8 cellular contexts compared by ENCODE assay signal in genomic region chr19:10552596-10553053, GRCh38. TPM values are rescaled to one million over a fixed set of nuclear protein-coding genes. Genes with fewer than 3 reads are reported as not detected.
A peak's percentile ranks its signal among the peaks of the same experiment; 100 is the strongest.
DNase-seq lines count a peak whose midpoint lies in the region; ATAC-seq, FAIRE-seq and TF ChIP-seq lines count a peak whose summit lies in the region.

No MANE protein-coding gene starts in this region.

- POLR2A ChIA-PET in endothelial cell of umbilical vein (lab: Charles Lee), result interaction anchor here (0.5 kb wide), 1 partner anchor 333 kb away, joined by 4 read pairs; no protein-coding TSS in a partner anchor

- H3K4me3 ChIP-seq in right atrium auricular region, result no peak overlapping the region
- no peak overlapping the region for H3K4me3 ChIP-seq in Peyer's patch
- H3K4me3 ChIP-seq in endothelial cell of umbilical vein (replicated peaks in 1 of 3; ENCODE audit: insufficient read depth in 1 of 3, low read depth in 1 of 3, low read length in 3 of 3), result no peak overlapping the region
- H3K4me3 ChIP-seq in transverse colon, result no peak overlapping the region

- dilution Hi-C loops in endothelial cell of umbilical vein (cut with MboI; ENCODE audit: extremely low pct_ligation_motif_present, low sequenced_read_pairs), result no loop called here

- H3K9ac ChIP-seq in endothelial cell of umbilical vein (replicated peaks; ENCODE audit: extremely low read depth, insufficient read depth, low read length), result no peak overlapping the region

- ATAC-seq in Right ventricle myocardium superior (ENCODE audit: poor library complexity), result peak; percentile 18
- no peak for ATAC-seq in HG02571 (IDR thresholded peaks at IDR 0.05; ENCODE audit: unreplicated experiment)
- ATAC-seq in HG03460 (IDR thresholded peaks at IDR 0.05; ENCODE audit: unreplicated experiment), result no peak
- ATAC-seq in HG02678 (IDR thresholded peaks at IDR 0.05; ENCODE audit: unreplicated experiment), result no peak

- no peak overlapping the region for H3K4me2 ChIP-seq in endothelial cell of umbilical vein (ENCODE audit: insufficient read depth, low read length)

- TF ChIP-seq EP300 in transverse colon (IDR thresholded peaks at IDR 0.05; ENCODE audit: low read depth), result no peak

- H3K4me1 ChIP-seq in right atrium auricular region (no peaks in the 10 kb centered on the region), Peyer's patch (peaks cover 0 to 41% (median 29%) of the 10 kb centered on the region in 4 donors), endothelial cell of umbilical vein (ENCODE audit: control insufficient read depth, extremely low read depth, insufficient read depth, low read length) (no peaks in the 10 kb centered on the region), transverse colon (peaks cover 3 to 41% (median 13%) of the 10 kb centered on the region in 4 donors)

- intact Hi-C loops in Right ventricle myocardium superior (cut with DNase I) (no loop called here), endothelial cell of umbilical vein (cut with micrococcal nuclease) (no loop called here), transverse colon (cut with DNase I; ENCODE audit: low total_unique reads) (no loop called here)

- H3K9me3 ChIP-seq in right atrium auricular region, result no peaks in the 10 kb centered on the region
- H3K9me3 ChIP-seq in Peyer's patch, result no peaks in the 10 kb centered on the region
- no peaks in the 10 kb centered on the region for H3K9me3 ChIP-seq in endothelial cell of umbilical vein (replicated peaks; ENCODE audit: control insufficient read depth, insufficient read depth, low read length)
- H3K9me3 ChIP-seq in transverse colon, result no peaks in the 10 kb centered on the region

- peaks cover 85% of the 10 kb centered on the region for H3K36me3 ChIP-seq in right atrium auricular region
- H3K36me3 ChIP-seq in Peyer's patch, result peaks cover 0 to 94% (median 0%) of the 10 kb centered on the region in 3 donors
- peaks cover 7 to 46% of the 10 kb centered on the region in 2 experiments for H3K36me3 ChIP-seq in endothelial cell of umbilical vein (ENCODE audit: control insufficient read depth in 2 of 2, extremely low read depth in 1 of 2, insufficient read depth in 2 of 2, low read length in 2 of 2)
- H3K36me3 ChIP-seq in transverse colon, result peaks cover 0 to 44% (median 17%) of the 10 kb centered on the region in 4 donors

- no peak for DNase-seq in Right ventricle myocardium superior
- DNase-seq in right atrium auricular region (ENCODE audit: low spot score), result no peak
- DNase-seq in Peyer's patch, result peak in 2 of 3 donors; percentile 63 to 77
- DNase-seq in endothelial cell of umbilical vein (ENCODE audit: low read depth, low spot score), result no peak
- DNase-seq in transverse colon, result no peak

- 35 to 72% methylated on average over 4 to 11 of the region's 11 CpGs for WGBS in transverse colon (ENCODE audit: low coverage in 1 of 2), 2 donors

- in situ Hi-C loops in transverse colon (cut with MboI; ENCODE audit: low pct_ligation_motif_present in 1 of 4, low pct_unique_long_range_greater_than_20kb in 1 of 4, low sequenced_read_pairs in 3 of 4), result no loop called here

- H3K27me3 ChIP-seq in right atrium auricular region (no peaks in the 10 kb centered on the region), Peyer's patch (no peaks in the 10 kb centered on the region), endothelial cell of umbilical vein (ENCODE audit: control insufficient read depth in 2 of 2, insufficient read depth in 2 of 2, low read length in 2 of 2) (no peaks in the 10 kb centered on the region), transverse colon (no peaks in the 10 kb centered on the region)

- no peak for TF ChIP-seq CTCF in right atrium auricular region (IDR thresholded peaks at IDR 0.05)
- no peak for TF ChIP-seq CTCF in Peyer's patch (IDR thresholded peaks at IDR 0.05)
- no peak for TF ChIP-seq CTCF in endothelial cell of umbilical vein (IDR thresholded peaks at IDR 0.05; ENCODE audit: extremely low read depth in 1 of 2, insufficient read depth in 1 of 2, low read depth in 1 of 2, low read length in 2 of 2)
- no peak for TF ChIP-seq CTCF in transverse colon (IDR thresholded peaks at IDR 0.05)

- H2AFZ ChIP-seq in endothelial cell of umbilical vein (ENCODE audit: low read depth, low read length), result no peak overlapping the region

- BruUV-seq in endothelial cell of umbilical vein (replicated peaks; lab: Mats Ljungman, UMichigan), result no TSS peak

- H3K79me2 ChIP-seq in endothelial cell of umbilical vein (ENCODE audit: control insufficient read depth, insufficient read depth, low read length), result no peaks in the 10 kb centered on the region

- CTCF ChIA-PET in endothelial cell of umbilical vein (lab: Charles Lee), result interaction anchor here (0.9 to 2.4 kb wide), 6 partner anchors 11 to 73 kb away, joined by 3 to 8 read pairs (median 5); partner anchors contain the start of gene S1PR5

- peak; percentile 67 for FAIRE-seq in endothelial cell of umbilical vein (lab: Jason Lieb, UNC)

- TF ChIP-seq POLR2A in Peyer's patch (IDR thresholded peaks at IDR 0.05), result no peak
- TF ChIP-seq POLR2A in endothelial cell of umbilical vein (IDR thresholded peaks at IDR 0.05; ENCODE audit: low read depth, low read length), result no peak
- TF ChIP-seq POLR2A in transverse colon (IDR thresholded peaks at IDR 0.05), result no peak

- H4K20me1 ChIP-seq in endothelial cell of umbilical vein (replicated peaks; ENCODE audit: control insufficient read depth, extremely low read depth, insufficient read depth, low read length), result no peaks in the 10 kb centered on the region

- no peaks in the 10 kb centered on the region for H3K9me1 ChIP-seq in endothelial cell of umbilical vein (replicated peaks; ENCODE audit: control insufficient read depth, extremely low read depth, insufficient read depth, low read length)

- no peak overlapping the region for H3K27ac ChIP-seq in right atrium auricular region
- H3K27ac ChIP-seq in Peyer's patch, result peak overlapping the region; percentile 55 to 84 (median 70)
- H3K27ac ChIP-seq in endothelial cell of umbilical vein (ENCODE audit: insufficient read depth, low read depth, low read length), result no peak overlapping the region
- H3K27ac ChIP-seq in transverse colon, result peak overlapping the region; percentile 30 to 48 (median 34)

RNA-seq across cellular contexts. Expression of gene ATG4D, which starts 8.9 kb away (rescaled TPM):
- total RNA-seq in Right ventricle myocardium superior (46.4 TPM), right atrium auricular region (10 to 100 TPM; 47.1 to 61.2 TPM), Peyer's patch (100 to 1,000 TPM in 3 of 4 donors, 10 to 100 TPM in 1; 36.3 to 169 (median 150) TPM), endothelial cell of umbilical vein (19.8 and 21.8 TPM in 2 replicates), transverse colon (100 to 1,000 TPM in 2 of 4 donors, 10 to 100 TPM in 2; 79.9 to 164 (median 100) TPM)
- 24.9 and 29.6 TPM in 2 replicates for polyA plus RNA-seq in endothelial cell of umbilical vein
- polyA plus RNA-seq in endothelial cell of umbilical vein (2011; cell fraction: cytosol; rRNA removed), result 16.8 and 20.9 TPM in 2 replicates
- polyA plus RNA-seq in endothelial cell of umbilical vein (2011; cell fraction: nucleus; rRNA removed), result 31.8 and 39.8 TPM in 2 replicates
- 17.1 and 21.9 TPM in 2 replicates for polyA plus RNA-seq in endothelial cell of umbilical vein (2012)
- polyA minus RNA-seq in endothelial cell of umbilical vein, result 11.7 and 13.9 TPM in 2 replicates
- 30.8 TPM for polyA minus RNA-seq in endothelial cell of umbilical vein (2011; cell fraction: cytosol; rRNA and poly(A)+ RNA removed)
- polyA minus RNA-seq in endothelial cell of umbilical vein (2011; cell fraction: nucleus; rRNA and poly(A)+ RNA removed), result 6.7 and 9.5 TPM in 2 replicates

RNA-seq across cellular contexts. Expression of gene KRI1, which starts 13.2 kb away (rescaled TPM):
- total RNA-seq in Right ventricle myocardium superior (10.4 TPM), right atrium auricular region (10 to 100 TPM in 1 of 2 donors, 1 to 10 TPM in 1; 9.6 to 10.3 TPM), Peyer's patch (10 to 100 TPM; 16.3 to 97.4 (median 20.0) TPM), endothelial cell of umbilical vein (23.1 and 25.7 TPM in 2 replicates), transverse colon (10 to 100 TPM; 12.7 to 53.1 (median 27.9) TPM)
- polyA plus RNA-seq in endothelial cell of umbilical vein, result 5.9 and 6.7 TPM in 2 replicates
- 8.3 and 8.6 TPM in 2 replicates for polyA plus RNA-seq in endothelial cell of umbilical vein (2011; cell fraction: cytosol; rRNA removed)
- 26.1 and 35.5 TPM in 2 replicates for polyA plus RNA-seq in endothelial cell of umbilical vein (2011; cell fraction: nucleus; rRNA removed)
- 17.3 TPM in 2 replicates for polyA plus RNA-seq in endothelial cell of umbilical vein (2012)
- polyA minus RNA-seq in endothelial cell of umbilical vein, result 6.4 and 7.1 TPM in 2 replicates
- polyA minus RNA-seq in endothelial cell of umbilical vein (2011; cell fraction: cytosol; rRNA and poly(A)+ RNA removed), result 45.5 TPM
- 8.1 and 9.4 TPM in 2 replicates for polyA minus RNA-seq in endothelial cell of umbilical vein (2011; cell fraction: nucleus; rRNA and poly(A)+ RNA removed)

RNA-seq across cellular contexts. Expression of gene CDKN2D, which starts 16.2 kb away (rescaled TPM):
- total RNA-seq in Right ventricle myocardium superior, result 6.9 TPM
- 1 to 10 TPM; 4.4 to 4.6 TPM for total RNA-seq in right atrium auricular region
- 1 to 10 TPM; 3.3 to 7.7 (median 6.4) TPM for total RNA-seq in Peyer's patch
- 5.0 and 5.9 TPM in 2 replicates for total RNA-seq in endothelial cell of umbilical vein
- polyA plus RNA-seq in endothelial cell of umbilical vein, result 9.2 and 9.8 TPM in 2 replicates
- 8.2 and 9.1 TPM in 2 replicates for polyA plus RNA-seq in endothelial cell of umbilical vein (2011; cell fraction: cytosol; rRNA removed)
- polyA plus RNA-seq in endothelial cell of umbilical vein (2011; cell fraction: nucleus; rRNA removed), result 3.4 and 3.6 TPM in 2 replicates
- polyA plus RNA-seq in endothelial cell of umbilical vein (2012), result 4.6 and 4.9 TPM in 2 replicates
- polyA minus RNA-seq in endothelial cell of umbilical vein, result 4.6 and 6.4 TPM in 2 replicates
- 5.0 TPM for polyA minus RNA-seq in endothelial cell of umbilical vein (2011; cell fraction: cytosol; rRNA and poly(A)+ RNA removed)
- polyA minus RNA-seq in endothelial cell of umbilical vein (2011; cell fraction: nucleus; rRNA and poly(A)+ RNA removed), result 0.53 and 0.82 TPM in 2 replicates
- 10 to 100 TPM in 1 of 4 donors, 1 to 10 TPM in 3; 4.9 to 11.4 (median 7.1) TPM for total RNA-seq in transverse colon

RNA-seq across cellular contexts. Expression of gene AP1M2, which starts 34.5 kb away (rescaled TPM):
- not detected for total RNA-seq in Right ventricle myocardium superior
- total RNA-seq in right atrium auricular region, result 1 to 10 TPM in 1 of 2 donors, not detected in 1; 4.8 TPM
- 100 to 1,000 TPM in 1 of 4 donors, 10 to 100 TPM in 3; 60.2 to 102 (median 82.5) TPM for total RNA-seq in Peyer's patch
- total RNA-seq in endothelial cell of umbilical vein, result not detected in 2 replicates
- 0.19 TPM in 1 of 2 replicates, not detected in the other for polyA plus RNA-seq in endothelial cell of umbilical vein
- polyA plus RNA-seq in endothelial cell of umbilical vein (2011; cell fraction: cytosol; rRNA removed), result not detected in 2 replicates
- polyA plus RNA-seq in endothelial cell of umbilical vein (2011; cell fraction: nucleus; rRNA removed), result not detected in 2 replicates
- polyA plus RNA-seq in endothelial cell of umbilical vein (2012), result not detected in 2 replicates
- not detected in 2 replicates for polyA minus RNA-seq in endothelial cell of umbilical vein
- polyA minus RNA-seq in endothelial cell of umbilical vein (2011; cell fraction: cytosol; rRNA and poly(A)+ RNA removed), result 15.0 TPM
- not detected in 2 replicates for polyA minus RNA-seq in endothelial cell of umbilical vein (2011; cell fraction: nucleus; rRNA and poly(A)+ RNA removed)
- total RNA-seq in transverse colon, result 100 to 1,000 TPM in 1 of 4 donors, 10 to 100 TPM in 3; 22.8 to 111 (median 63.1) TPM

RNA-seq across cellular contexts. Expression of gene S1PR5, which starts 35.4 kb away (rescaled TPM):
- 0.13 TPM for total RNA-seq in Right ventricle myocardium superior
- total RNA-seq in right atrium auricular region, result under 1 TPM; 0.12 to 0.59 TPM
- not detected for total RNA-seq in Peyer's patch
- total RNA-seq in endothelial cell of umbilical vein, result not detected in 2 replicates
- not detected in 2 replicates for polyA plus RNA-seq in endothelial cell of umbilical vein
- polyA plus RNA-seq in endothelial cell of umbilical vein (2011; cell fraction: cytosol; rRNA removed), result not detected in 2 replicates
- polyA plus RNA-seq in endothelial cell of umbilical vein (2011; cell fraction: nucleus; rRNA removed), result not detected in 2 replicates
- polyA plus RNA-seq in endothelial cell of umbilical vein (2012), result not detected in 2 replicates
- polyA minus RNA-seq in endothelial cell of umbilical vein, result not detected in 2 replicates
- 1.2 TPM for polyA minus RNA-seq in endothelial cell of umbilical vein (2011; cell fraction: cytosol; rRNA and poly(A)+ RNA removed)
- polyA minus RNA-seq in endothelial cell of umbilical vein (2011; cell fraction: nucleus; rRNA and poly(A)+ RNA removed), result not detected in 2 replicates
- not detected for total RNA-seq in transverse colon

Comparison
In these comparisons a context has a peak if more than half of its experiments do, and no peak if none do; other contexts are left out.
1. DNase-seq: peak in Peyer's patch (2 of 3); none in Right ventricle myocardium superior (single experiment), right atrium auricular region (single experiment), endothelial cell of umbilical vein (single experiment) and transverse colon (single experiment).
2. H3K27ac ChIP-seq: peak in Peyer's patch (4 of 4) and transverse colon (4 of 4); none in right atrium auricular region (0 of 2) and endothelial cell of umbilical vein (single experiment).